In the genomic region with DNA sequence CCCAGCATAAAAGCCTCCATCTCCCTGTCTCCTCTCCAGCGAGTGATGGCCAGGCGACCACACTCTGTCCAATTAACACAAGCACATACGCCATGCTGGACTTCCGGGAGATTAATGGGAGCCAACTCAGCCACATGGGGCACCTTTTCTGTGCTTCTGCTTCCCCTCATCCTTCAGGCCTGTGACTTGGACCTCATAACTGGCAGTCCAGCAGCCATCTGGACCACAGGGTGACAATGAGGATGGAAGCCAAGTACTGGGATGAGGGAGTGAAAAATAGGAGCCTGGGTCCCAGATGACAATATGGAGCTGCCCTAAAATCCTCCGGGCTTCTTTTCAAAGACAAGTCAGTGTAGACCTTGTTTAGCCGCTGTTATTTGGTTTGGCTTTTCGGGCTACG, we compare ENCODE assay signal across 25 cellular contexts. TPM values are rescaled to one million over a fixed set of nuclear protein-coding genes. Genes with fewer than 3 reads are reported as not detected.
DNase-seq lines count a peak whose midpoint lies in the region; ATAC-seq, FAIRE-seq and TF ChIP-seq lines count a peak whose summit lies in the region.
"Had no signal": no experiment of that assay in that cellular context is flagged by ENCODE, and none has a peak within 500 bp of the region (broad histone marks: within the 10 kb centered on the region; RNA-seq: fewer than 3 reads in every experiment).

No MANE protein-coding gene starts in this region.

- H3K27me3 Mint-ChIP-seq in nephron progenitor cell (ENCODE audit: low read depth, poor library complexity) = peaks cover 6% of the 10 kb centered on the region
- H3K27me3 Mint-ChIP-seq in progenitor cell of endocrine pancreas = no peaks in the 10 kb centered on the region
- H3K27me3 Mint-ChIP-seq: CD4-positive, alpha-beta memory T cell; CD8-positive, alpha-beta memory T cell had no signal

- no peaks in the 10 kb centered on the region for H3K9me3 Mint-ChIP-seq in nephron progenitor cell
- H3K9me3 Mint-ChIP-seq in progenitor cell of endocrine pancreas (ENCODE audit: low read depth) = no peaks in the 10 kb centered on the region
- H3K9me3 Mint-ChIP-seq: CD4-positive, alpha-beta memory T cell; CD4-positive, CD25-positive, alpha-beta regulatory T cell; CD8-positive, alpha-beta memory T cell had no signal

- FAIRE-seq in HTR-8/SVneo (lab: Jason Lieb, UNC) = peak; percentile 94
- FAIRE-seq: A204.1, G401.6 had no signal

- H3K27ac Mint-ChIP-seq in nephron progenitor cell (peak overlapping the region; percentile 30), progenitor cell of endocrine pancreas (no peak overlapping the region)
- H3K27ac Mint-ChIP-seq: CD14-positive monocyte; CD4-positive, alpha-beta memory T cell; CD8-positive, alpha-beta memory T cell had no signal

- TF ChIP-seq CTCF in nephron progenitor cell (IDR thresholded peaks at IDR 0.05) (no peak), progenitor cell of endocrine pancreas (IDR thresholded peaks at IDR 0.05; ENCODE audit: unreplicated experiment) (no peak)

- H3K36me3 Mint-ChIP-seq in nephron progenitor cell (ENCODE audit: low read depth) = peaks cover 54% of the 10 kb centered on the region
- peaks cover 18% of the 10 kb centered on the region for H3K36me3 Mint-ChIP-seq in progenitor cell of endocrine pancreas (ENCODE audit: insufficient read depth)
- H3K36me3 Mint-ChIP-seq: CD14-positive monocyte had no signal

- H3K4me1 Mint-ChIP-seq in nephron progenitor cell = no peaks in the 10 kb centered on the region
- H3K4me1 Mint-ChIP-seq in progenitor cell of endocrine pancreas (ENCODE audit: low read depth) = peaks cover 2% of the 10 kb centered on the region
- H3K4me1 Mint-ChIP-seq: CD14-positive monocyte had no signal

- H3K4me3 Mint-ChIP-seq in nephron progenitor cell = no peak overlapping the region
- no peak overlapping the region for H3K4me3 Mint-ChIP-seq in progenitor cell of endocrine pancreas (ENCODE audit: low read depth)
- H3K4me3 Mint-ChIP-seq: CD14-positive monocyte; CD4-positive, alpha-beta memory T cell; CD4-positive, CD25-positive, alpha-beta regulatory T cell; CD8-positive, alpha-beta memory T cell had no signal

- DNase-seq in HTR-8/SVneo (ENCODE audit: insufficient read length, low spot score) (no peak), cerebellar cortex (ENCODE audit: low spot score) (peak; percentile 97), cerebellum (ENCODE audit: low spot score) (peak; percentile 86), nephron progenitor cell (no peak), amniotic stem cell (lab: John Stamatoyannopoulos, UW) (no peak), NAMALWA (ENCODE audit: low spot score) (no peak), progenitor cell of endocrine pancreas (ENCODE audit: low spot score, unreplicated experiment) (no peak)
- DNase-seq: 8988T; ACHN; BE2C; CD4-positive, alpha-beta memory T cell; CD4-positive, CD25-positive, alpha-beta regulatory T cell; CD8-positive, alpha-beta memory T cell; COR-L47; DMS 273 treated with DMSO at 0.1 percent for 48 hours; DMS153; DMS53; DMS79; DND-41; EL; GF-D8 had no signal

- ATAC-seq in HG03457 (IDR thresholded peaks at IDR 0.05; ENCODE audit: unreplicated experiment) = no peak

RNA-seq across cellular contexts. Expression of a gene that starts 12.8 kb away (rescaled TPM):
- total RNA-seq in cerebellum (27.7 TPM), progenitor cell of endocrine pancreas (27.6 and 31.8 TPM in 2 replicates)

Comparison
In these comparisons a context has a peak if more than half of its experiments do, and no peak if none do; other contexts are left out.
1. DNase-seq: peak in cerebellar cortex (single experiment) and cerebellum (single experiment); none in HTR-8/SVneo (single experiment), nephron progenitor cell (single experiment), amniotic stem cell (single experiment), NAMALWA (single experiment) and progenitor cell of endocrine pancreas (single experiment).